In the genomic region with DNA sequence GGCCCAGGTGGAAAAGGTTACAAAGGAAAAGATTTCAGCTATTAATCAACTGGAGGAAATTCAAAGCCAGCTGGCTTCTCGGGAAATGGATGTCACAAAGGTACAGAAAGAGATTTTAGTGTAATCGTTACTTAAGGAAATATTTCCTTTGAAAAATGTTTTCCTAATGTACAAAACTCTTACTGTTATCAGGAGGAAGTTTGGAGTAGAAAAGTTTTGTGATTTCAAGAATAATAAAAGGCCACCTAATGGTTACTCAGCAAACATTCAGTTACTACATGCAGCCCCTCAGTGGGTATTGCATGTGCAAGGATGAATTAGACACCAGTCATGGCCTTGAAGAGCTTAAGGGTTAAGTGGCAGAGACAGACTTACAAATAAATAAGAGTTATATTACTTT, we compare ENCODE assay signal across 19 cellular contexts.
A peak's percentile ranks its signal among the peaks of the same experiment; 100 is the strongest.
DNase-seq lines count a peak whose midpoint lies in the region; ATAC-seq and TF ChIP-seq lines count a peak whose summit lies in the region.
"Had no signal": no experiment of that assay in that cellular context is flagged by ENCODE, and none has a peak within 500 bp of the region (broad histone marks: within the 10 kb centered on the region; RNA-seq: fewer than 3 reads in every experiment).

No MANE protein-coding gene starts in this region.

- no peak overlapping the region for H3K9ac ChIP-seq in SK-N-SH
- no peak overlapping the region for H3K9ac ChIP-seq in IMR-90 (ENCODE audit: low read depth, low read length)
- peak overlapping the region; percentile 34 for H3K9ac ChIP-seq in mesenchymal stem cell (ENCODE audit: low read length)

- H3K56ac ChIP-seq in IMR-90 (ENCODE audit: extremely low read depth, insufficient read depth, low read length): no peak overlapping the region

- no peak overlapping the region for H2BK120ac ChIP-seq in IMR-90 (ENCODE audit: low read depth, low read length)
- H2BK120ac ChIP-seq in mesenchymal stem cell (ENCODE audit: low read depth, low read length): no peak overlapping the region

- H3K4me1 ChIP-seq in SK-N-SH (ENCODE audit: control insufficient read depth in 1 of 2, insufficient read depth in 2 of 2, low read depth in 1 of 2, low read length in 1 of 2): peaks cover 0 to 10% of the 10 kb centered on the region in 2 experiments; a peak in 1 of 4 replicates
- H3K4me1 ChIP-seq in IMR-90 (ENCODE audit: control insufficient read depth, insufficient read depth, low read length): no peaks in the 10 kb centered on the region
- H3K4me1 ChIP-seq in mesenchymal stem cell (ENCODE audit: control insufficient read depth, insufficient read depth, low read depth, low read length): no peaks in the 10 kb centered on the region

- no peak for TF ChIP-seq EP300 in SK-N-SH (IDR thresholded peaks at IDR 0.05; ENCODE audit: borderline replicate concordance in 1 of 2, low read depth in 1 of 2, low read length in 1 of 2)

- DNase-seq in SK-N-SH (no peak), IMR-90 (peak; percentile 49), fibroblast of pulmonary artery (ENCODE audit: low read depth) (peak; percentile 21), mesenchymal stem cell (no peak), left lobe of liver (ENCODE audit: low spot score) (no peak)
- DNase-seq: ACHN, Calu3, DMS79 treated with DMSO at 0.1 percent for 48 hours, H9, NCI-H1092 treated with DMSO at 0.1 percent for 48 hours, NCI-H1436, NCI-H1930, NCI-H2107, NCI-H524, NCI-H774 had no signal

- in situ Hi-C loops in IMR-90 (cut with MboI; ENCODE audit: low sequenced_read_pairs): loop anchor here (5.0 kb wide), 1 partner anchor 931 kb away; no protein-coding TSS in a partner anchor

- H3K9me2 ChIP-seq in SK-N-SH: no peaks in the 10 kb centered on the region

- H3K9me1 ChIP-seq in IMR-90 (ENCODE audit: insufficient read depth, low read length): no peaks in the 10 kb centered on the region

- H2AK5ac ChIP-seq in IMR-90 (ENCODE audit: low read depth, low read length): no peak overlapping the region
- H2AK5ac ChIP-seq in mesenchymal stem cell (ENCODE audit: low read length, severe bottlenecking): no peak overlapping the region

- no peaks in the 10 kb centered on the region for H3K27me3 ChIP-seq in SK-N-SH (ENCODE audit: insufficient read depth)
- H3K27me3 ChIP-seq in IMR-90 (ENCODE audit: control insufficient read depth, insufficient read depth, low read length): no peaks in the 10 kb centered on the region
- H3K27me3 ChIP-seq in mesenchymal stem cell (ENCODE audit: control insufficient read depth in 1 of 2, insufficient read depth in 1 of 2, low read length in 2 of 2): no peaks in the 10 kb centered on the region

- H2BK5ac ChIP-seq in IMR-90 (ENCODE audit: low read depth, low read length, poor library complexity, severe bottlenecking): no peak overlapping the region
- H2BK5ac ChIP-seq in mesenchymal stem cell (ENCODE audit: low read depth, low read length, poor library complexity, severe bottlenecking): no peak overlapping the region

- 0 out of 2 replicates have a peak, but pooled peaks have one; percentile 8 for TF ChIP-seq CTCF in SK-N-SH (IDR thresholded peaks at IDR 0.05)
- no peak for TF ChIP-seq CTCF in IMR-90 (conservative IDR thresholded peaks at IDR 0.05; ENCODE audit: low read depth, low read length)
- no peak for TF ChIP-seq CTCF in fibroblast of pulmonary artery (IDR thresholded peaks at IDR 0.05; ENCODE audit: low read length, missing control alignments)

- H3K9me3 ChIP-seq in SK-N-SH: no peaks in the 10 kb centered on the region
- H3K9me3 ChIP-seq in IMR-90 (ENCODE audit: control insufficient read depth, insufficient read depth, low read length): no peaks in the 10 kb centered on the region
- no peaks in the 10 kb centered on the region for H3K9me3 ChIP-seq in mesenchymal stem cell (ENCODE audit: control insufficient read depth, low read length)

- H3K36me3 ChIP-seq in SK-N-SH (replicated peaks in 1 of 2; ENCODE audit: control insufficient read depth in 1 of 2, insufficient read depth in 2 of 2, low read length in 1 of 2): peaks cover 37 to 56% of the 10 kb centered on the region in 2 experiments
- H3K36me3 ChIP-seq in IMR-90 (ENCODE audit: control insufficient read depth, insufficient read depth, low read length): peaks cover 6% of the 10 kb centered on the region; the same call in 1 of the 2 replicates
- peaks cover 2 to 78% of the 10 kb centered on the region in 2 experiments for H3K36me3 ChIP-seq in mesenchymal stem cell (ENCODE audit: control insufficient read depth in 1 of 2, insufficient read depth in 2 of 2, low read depth in 1 of 2, low read length in 2 of 2)

- POLR2A ChIA-PET in SK-N-SH (lab: Yijun Ruan, JAX) (no interaction called here), IMR-90 (lab: Charles Lee; ENCODE audit: unreplicated experiment) (no interaction called here)

- TF ChIP-seq POLR2A in IMR-90 (IDR thresholded peaks at IDR 0.05; ENCODE audit: low read depth, low read length): no peak

- H2BK12ac ChIP-seq in mesenchymal stem cell (ENCODE audit: low read length in 2 of 2): no peak overlapping the region

- ATAC-seq in SK-N-SH treated with all-trans-retinoic acid at 6 μM for 48 hours: no peak
- no peak for ATAC-seq in IMR-90 (ENCODE audit: low read depth)
- no peak for ATAC-seq in left lobe of liver
- ATAC-seq in GM19023 (IDR thresholded peaks at IDR 0.05; ENCODE audit: unreplicated experiment): no peak
- ATAC-seq in GM18907 (IDR thresholded peaks at IDR 0.05; ENCODE audit: unreplicated experiment): no peak

- no TSS peak for BruUV-seq in IMR-90 (replicated peaks; lab: Mats Ljungman, UMichigan)

- 0 out of 2 replicates have a peak, but pooled peaks cover 2% of the 10 kb centered on the region for H3K79me2 ChIP-seq in SK-N-SH (ENCODE audit: insufficient read depth)

- H4K20me1 ChIP-seq in SK-N-SH (ENCODE audit: insufficient read depth): no peaks in the 10 kb centered on the region
- H4K20me1 ChIP-seq in IMR-90 (ENCODE audit: insufficient read depth, low read length): no peaks in the 10 kb centered on the region; the same call in 1 of the 2 replicates

- H3K27ac ChIP-seq in SK-N-SH (ENCODE audit: low read depth in 2 of 2, low read length in 1 of 2) (no peak overlapping the region), IMR-90 (ENCODE audit: insufficient read depth, low read length) (no peak overlapping the region), mesenchymal stem cell (ENCODE audit: low read length, poor library complexity, severe bottlenecking) (no peak overlapping the region)
- H3K27ac ChIP-seq: 22Rv1 had no signal

- H3K4me3 ChIP-seq in SK-N-SH (ENCODE audit: low read depth in 2 of 2, low read length in 1 of 2) (no peak overlapping the region), IMR-90 (ENCODE audit: insufficient read depth, low read depth, low read length) (no peak overlapping the region), fibroblast of pulmonary artery (replicated peaks; ENCODE audit: low read depth, low read length) (no peak overlapping the region), mesenchymal stem cell (ENCODE audit: insufficient read depth in 1 of 2, low read depth in 1 of 2, low read length in 2 of 2) (no peak overlapping the region)

- H3K4ac ChIP-seq in IMR-90 (ENCODE audit: low read depth, low read length) (no peak overlapping the region), mesenchymal stem cell (ENCODE audit: low read depth in 1 of 2, low read length in 2 of 2) (no peak overlapping the region)

- no peak overlapping the region for H2AK9ac ChIP-seq in IMR-90 (replicated peaks; ENCODE audit: low read depth, low read length, poor library complexity)

- 94% methylated on average over 2 of the region's 2 CpGs for WGBS in SK-N-SH (ENCODE audit: low lambda C conversion rate)
- no CpG with 5 or more reads among the region's 2 CpGs for WGBS in IMR-90 (ENCODE audit: extremely low coverage in 2 of 2, insufficient read length in 1 of 2), 2 experiments
- WGBS in mesenchymal stem cell: 75% methylated on average over 1 of the region's 2 CpGs

- H3K4me2 ChIP-seq in SK-N-SH (no peak overlapping the region), IMR-90 (ENCODE audit: low read depth, low read length) (no peak overlapping the region), mesenchymal stem cell (ENCODE audit: low read length, poor library complexity, severe bottlenecking) (no peak overlapping the region)

- H2BK20ac ChIP-seq in IMR-90 (ENCODE audit: low read depth, low read length): no peak overlapping the region

- H4K8ac ChIP-seq in IMR-90 (ENCODE audit: low read depth in 2 of 2, low read length in 2 of 2) (no peak overlapping the region; a peak in 1 of 4 replicates), mesenchymal stem cell (ENCODE audit: low read length) (no peak overlapping the region)

- dilution Hi-C loops in IMR-90 (cut with HindIII; ENCODE audit: low sequenced_read_pairs, unreplicated experiment): no loop called here

- H2AFZ ChIP-seq in SK-N-SH (ENCODE audit: low read depth) (no peak overlapping the region), IMR-90 (replicated peaks; ENCODE audit: low read length, poor library complexity) (no peak overlapping the region), mesenchymal stem cell (ENCODE audit: low read depth, low read length) (no peak overlapping the region)

- CTCF ChIA-PET in SK-N-SH (lab: Yijun Ruan, JAX) (interaction anchor here (0.6 to 1.3 kb wide), 2 partner anchors 367 to 958 kb away, joined by 3 to 5 read pairs; no protein-coding TSS in a partner anchor), IMR-90 (lab: Yijun Ruan, JAX) (no interaction called here)

- peaks cover 24% of the 10 kb centered on the region for H3F3A ChIP-seq in SK-N-SH (replicated peaks; ENCODE audit: insufficient read depth)

- no peak overlapping the region for H4K5ac ChIP-seq in IMR-90 (ENCODE audit: low read depth, low read length)

- H3K18ac ChIP-seq in IMR-90 (ENCODE audit: low read depth, low read length) (no peak overlapping the region), mesenchymal stem cell (ENCODE audit: low read depth in 1 of 2, low read length in 2 of 2) (no peak overlapping the region)

- H2BK15ac ChIP-seq in IMR-90 (ENCODE audit: low read depth, low read length): no peak overlapping the region
- H2BK15ac ChIP-seq in mesenchymal stem cell (ENCODE audit: low read depth, poor library complexity, severe bottlenecking): no peak overlapping the region

- H3K79me1 ChIP-seq in IMR-90 (ENCODE audit: low read depth in 1 of 2, low read length in 2 of 2) (peaks cover 0 to 4% of the 10 kb centered on the region in 2 experiments; a peak in 3 of 4 replicates), mesenchymal stem cell (replicated peaks; ENCODE audit: low read length, poor library complexity, severe bottlenecking) (peaks cover 2% of the 10 kb centered on the region)

- intact Hi-C loops in IMR-90 (cut with micrococcal nuclease): loop anchor here (5.0 kb wide), 1 partner anchor 706 kb away; no protein-coding TSS in a partner anchor

- H4K91ac ChIP-seq in IMR-90 (ENCODE audit: insufficient read depth, low read depth, low read length) (no peak overlapping the region), mesenchymal stem cell (ENCODE audit: low read length) (no peak overlapping the region)

- H3K14ac ChIP-seq in IMR-90 (replicated peaks; ENCODE audit: low read depth, low read length): no peak overlapping the region
- no peak overlapping the region for H3K14ac ChIP-seq in mesenchymal stem cell (ENCODE audit: low read length in 2 of 2)

- H3K23ac ChIP-seq in IMR-90 (ENCODE audit: low read depth, low read length) (no peak overlapping the region), mesenchymal stem cell (ENCODE audit: low read length in 2 of 2) (no peak overlapping the region)

- TF ChIP-seq RAD21 in SK-N-SH (IDR thresholded peaks at IDR 0.05; ENCODE audit: low read length) (no peak), IMR-90 (IDR thresholded peaks at IDR 0.05; ENCODE audit: low read length) (no peak)

Comparison
In these comparisons a context has a peak if more than half of its experiments do, and no peak if none do; other contexts are left out.
1. DNase-seq: peak in IMR-90 (single experiment) and fibroblast of pulmonary artery (single experiment); none in SK-N-SH (single experiment), mesenchymal stem cell (single experiment) and left lobe of liver (single experiment).